ENCODE assay signal across 8 cellular contexts in genomic region chr10:6200588-6201510, GRCh38. TPM values are rescaled to one million over a fixed set of nuclear protein-coding genes. Genes with fewer than 3 reads are reported as not detected.
DNase-seq lines count a peak whose midpoint lies in the region; ATAC-seq and TF ChIP-seq lines count a peak whose summit lies in the region.

No MANE protein-coding gene starts in this region.

- no peaks in the 10 kb centered on the region for H3K27me3 ChIP-seq in DOHH2 (ENCODE audit: control insufficient read depth, low read length)
- peaks cover 2% of the 10 kb centered on the region for H3K27me3 ChIP-seq in trophoblast cell (ENCODE audit: insufficient read depth, low read length)

- no peak overlapping the region for H3K23ac ChIP-seq in trophoblast cell (ENCODE audit: low read length)

- peak overlapping the region; percentile 39 for H3K18ac ChIP-seq in trophoblast cell (ENCODE audit: low read length)

- peak overlapping the region; percentile 96 for H3K4me2 ChIP-seq in DOHH2 (ENCODE audit: low read length)
- peak overlapping the region; percentile 88 for H3K4me2 ChIP-seq in trophoblast cell (ENCODE audit: low read length)

- peaks cover 18% of the 10 kb centered on the region for H3K79me1 ChIP-seq in trophoblast cell (ENCODE audit: low read length)

- no peak overlapping the region for H3K4ac ChIP-seq in trophoblast cell (ENCODE audit: low read depth, low read length)

- H3K79me2 ChIP-seq in DOHH2 (ENCODE audit: control insufficient read depth, low read length): peaks cover 37% of the 10 kb centered on the region
- peaks cover 15% of the 10 kb centered on the region for H3K79me2 ChIP-seq in trophoblast cell (ENCODE audit: control insufficient read depth, insufficient read depth, low read length, poor library complexity)

- TF ChIP-seq CTCF in DOHH2 (IDR thresholded peaks at IDR 0.05; ENCODE audit: low read depth, low read length, poor library complexity, severe bottlenecking): no peak
- TF ChIP-seq CTCF in LNCaP clone FGC (IDR thresholded peaks at IDR 0.05; ENCODE audit: control insufficient read depth, extremely low read depth, insufficient read depth): no peak

- no peak overlapping the region for H2BK12ac ChIP-seq in trophoblast cell (ENCODE audit: low read length)

- intact Hi-C loops in head of caudate nucleus (cut with DNase I): loop anchor here (5.0 kb wide), 2 partner anchors 39 to 89 kb away; no protein-coding TSS in a partner anchor

- peaks cover 7 to 15% of the 10 kb centered on the region in 2 donors for H3K36me3 Mint-ChIP-seq in activated T-cell treated with anti-CD3 and anti-CD28 coated beads, Interleukin-2, amount 50 U/mL, for 72 hours (ENCODE audit: insufficient read depth in 2 of 2)

- no peak overlapping the region for H3K9ac ChIP-seq in trophoblast cell (ENCODE audit: low read length)

- H4K12ac ChIP-seq in trophoblast cell (ENCODE audit: low read depth, low read length): no peak overlapping the region

- H3K4me3 ChIP-seq in DOHH2 (ENCODE audit: low read length) (peak overlapping the region; percentile 98), LNCaP clone FGC (ENCODE audit: low read depth, low read length) (peak overlapping the region; percentile 16), trophoblast cell (ENCODE audit: low read depth, low read length) (peak overlapping the region; percentile 56)

- no peak overlapping the region for H2BK5ac ChIP-seq in trophoblast cell (ENCODE audit: low read depth, low read length, poor library complexity)

- no peaks in the 10 kb centered on the region for H3K9me3 Mint-ChIP-seq in activated T-cell treated with anti-CD3 and anti-CD28 coated beads, Interleukin-2, amount 50 U/mL, for 72 hours

- peak overlapping the region; percentile 86 to 88 for H3K4me3 Mint-ChIP-seq in activated T-cell treated with anti-CD3 and anti-CD28 coated beads, Interleukin-2, amount 50 U/mL, for 72 hours

- no peak overlapping the region for H2BK120ac ChIP-seq in trophoblast cell (ENCODE audit: insufficient read depth, low read length, poor library complexity)

- H3K4me1 ChIP-seq in DOHH2 (ENCODE audit: control insufficient read depth, low read length) (peaks cover 67% of the 10 kb centered on the region), trophoblast cell (ENCODE audit: control insufficient read depth in 1 of 2, insufficient read depth in 2 of 2, low read length in 2 of 2) (peaks cover 13 to 18% of the 10 kb centered on the region in 2 experiments)

- no peak overlapping the region for H2AK5ac ChIP-seq in trophoblast cell (ENCODE audit: low read length)

- no CpG with 5 or more reads among the region's 64 CpGs for WGBS in trophoblast cell (ENCODE audit: extremely low coverage, insufficient coverage, insufficient read length)

- no peak for ATAC-seq in activated T-cell treated with anti-CD3 and anti-CD28 coated beads, Interleukin-2, amount 50 U/mL, for 72 hours (replicated peaks in 1 of 2)
- no peak for ATAC-seq in GM21529 (IDR thresholded peaks at IDR 0.05; ENCODE audit: unreplicated experiment)
- no peak for ATAC-seq in GM21515 (IDR thresholded peaks at IDR 0.05; ENCODE audit: unreplicated experiment)

- peaks cover 33% of the 10 kb centered on the region for H3K4me1 Mint-ChIP-seq in activated T-cell treated with anti-CD3 and anti-CD28 coated beads, Interleukin-2, amount 50 U/mL, for 72 hours (ENCODE audit: low read depth)

- DNase-seq in LNCaP clone FGC (ENCODE audit: low read depth): no peak
- DNase-seq in activated T-cell treated with anti-CD3 and anti-CD28 coated beads, Interleukin-2, amount 50 U/mL, for 72 hours: peak; percentile 37 to 44
- DNase-seq in head of caudate nucleus: peak in 26 of 42 donors; percentile 15 to 68 (median 48)
- DNase-seq in trophoblast cell: peak in 1 of 2 donors; percentile 47
- DNase-seq in NCI-H526 treated with DMSO at 0.1 percent for 48 hours (lab: John Stamatoyannopoulos, UW): no peak

- no peak overlapping the region for H3K27ac Mint-ChIP-seq in activated T-cell treated with anti-CD3 and anti-CD28 coated beads, Interleukin-2, amount 50 U/mL, for 72 hours

- peaks cover 26% of the 10 kb centered on the region for H3F3A ChIP-seq in DOHH2 (ENCODE audit: control insufficient read depth, insufficient read depth)

- peak overlapping the region; percentile 66 for H3K27ac ChIP-seq in DOHH2 (ENCODE audit: low read depth, low read length)
- H3K27ac ChIP-seq in trophoblast cell (ENCODE audit: low read depth, low read length): no peak overlapping the region

- no peak overlapping the region for H2AFZ ChIP-seq in trophoblast cell (ENCODE audit: insufficient read depth, low read length, poor library complexity)

- no peaks in the 10 kb centered on the region for H3K9me2 ChIP-seq in DOHH2 (replicated peaks; ENCODE audit: control insufficient read depth, low read length)

- peak overlapping the region; percentile 43 for H4K8ac ChIP-seq in trophoblast cell (ENCODE audit: low read depth, low read length)

- H4K91ac ChIP-seq in trophoblast cell (ENCODE audit: low read depth, low read length): no peak overlapping the region

- H3K36me3 ChIP-seq in DOHH2 (ENCODE audit: control insufficient read depth, low read length) (peaks cover 21% of the 10 kb centered on the region), trophoblast cell (ENCODE audit: control insufficient read depth in 1 of 2, insufficient read depth in 2 of 2, low read length in 2 of 2) (peaks cover 2 to 5% of the 10 kb centered on the region in 2 experiments)

- H3K9me3 ChIP-seq in DOHH2 (ENCODE audit: control insufficient read depth, insufficient read depth, low read length) (no peaks in the 10 kb centered on the region), trophoblast cell (ENCODE audit: insufficient read depth, low read depth, low read length) (peaks cover 2% of the 10 kb centered on the region)

- H3K27me3 Mint-ChIP-seq in activated T-cell treated with anti-CD3 and anti-CD28 coated beads, Interleukin-2, amount 50 U/mL, for 72 hours (ENCODE audit: low read depth): no peaks in the 10 kb centered on the region

- peak overlapping the region; percentile 22 for H3K14ac ChIP-seq in trophoblast cell (ENCODE audit: low read length)

- peaks cover 16% of the 10 kb centered on the region for H4K20me1 ChIP-seq in DOHH2 (ENCODE audit: control insufficient read depth, insufficient read depth, low read depth, low read length)

RNA-seq across cellular contexts. Expression of gene PFKFB3, which starts 1.9 kb away (rescaled TPM):
- 100 to 1,000 TPM; 120 to 153 TPM for total RNA-seq in activated T-cell treated with anti-CD3 and anti-CD28 coated beads, Interleukin-2, amount 50 U/mL, for 72 hours
- 45.0 and 46.4 TPM in 2 replicates for polyA plus RNA-seq in trophoblast cell (2013)

Comparison
In these comparisons a context has a peak if more than half of its experiments do, and no peak if none do; other contexts are left out.
1. H3K4me3 ChIP-seq: peak in every context shown above with its lines; median percentile 98 in DOHH2; 56 in trophoblast cell; 16 in LNCaP clone FGC.
2. DNase-seq: peak in activated T-cell treated with anti-CD3 and anti-CD28 coated beads, Interleukin-2, amount 50 U/mL, for 72 hours (2 of 2) and head of caudate nucleus (26 of 42); none in LNCaP clone FGC (single experiment) and NCI-H526 treated with DMSO at 0.1 percent for 48 hours (single experiment).